In genomic region chr6:31862344-31863235, GRCh38 we compare ENCODE assay signal across 8 cellular contexts. TPM values are rescaled to one million over a fixed set of nuclear protein-coding genes. Genes with fewer than 3 reads are reported as not detected.
DNase-seq lines count a peak whose midpoint lies in the region; ATAC-seq and TF ChIP-seq lines count a peak whose summit lies in the region.

TSS of gene NEU1 (minus strand) at chr6:31862821. CDS start at chr6:31862776, 45 bp downstream.

- H2AFZ ChIP-seq in fibroblast of lung (ENCODE audit: low read length), result peak within 1 kb of the TSS; percentile 95

- H3K4me3 ChIP-seq in RWPE2 (ENCODE audit: severe bottlenecking) (peak within 1 kb of the TSS; percentile 66), fibroblast of lung (replicated peaks in 1 of 4; ENCODE audit: control extremely low read depth in 1 of 4, insufficient read depth in 1 of 4, low read depth in 3 of 4, low read length in 4 of 4) (peak within 1 kb of the TSS; percentile 75 to 94 (median 88))
- peak within 1 kb of the TSS; percentile 97 for H3K4me3 ChIP-seq in naive thymus-derived CD4-positive, alpha-beta T cell (ENCODE audit: low read length)

- peak; percentile 100 for DNase-seq in EH (ENCODE audit: low read depth)
- DNase-seq in H4 (ENCODE audit: low spot score), result peak; percentile 100
- peak; percentile 100 for DNase-seq in LoVo (ENCODE audit: low spot score)
- peak; percentile 100 for DNase-seq in RWPE2 (ENCODE audit: low spot score)
- DNase-seq in activated T-helper 2 cell treated with anti-CD3 and anti-CD28 coated beads, Interferon-gamma antibody, Interleukin-2, Interleukin-4, amounts not matched to agents 10 μg/mL and 5 μg/mL and 100 μg/mL, durations not matched to agents 14 hours and 24 hours and 36 hours (ENCODE audit: low spot score), result peak; percentile 100
- DNase-seq in fibroblast of lung (ENCODE audit: low read depth in 2 of 2), result peak; percentile 100
- peak; percentile 87 to 100 (median 99) for DNase-seq in naive thymus-derived CD4-positive, alpha-beta T cell
- peak; percentile 100 for DNase-seq in stimulated activated naive B cell treated with anti-CD40 and anti-IgM and Interleukin-4, amounts not matched to agents 10 μg/mL and 1 μg/mL and 100 μg/mL, for 72 hours

- peak within 1 kb of the TSS; percentile 76 for H3K9ac ChIP-seq in fibroblast of lung (ENCODE audit: insufficient read depth, low read length)

- H3K27ac Mint-ChIP-seq in activated T-helper 2 cell treated with anti-CD3 and anti-CD28 coated beads, Interferon-gamma antibody, Interleukin-2, Interleukin-4, amounts not matched to agents 10 μg/mL and 5 μg/mL and 100 μg/mL, durations not matched to agents 14 hours and 24 hours and 36 hours, result peak within 1 kb of the TSS; percentile 93
- H3K27ac Mint-ChIP-seq in naive thymus-derived CD4-positive, alpha-beta T cell, result peak within 1 kb of the TSS; percentile 85 to 97 (median 93)
- H3K27ac Mint-ChIP-seq in stimulated activated naive B cell treated with anti-CD40 and anti-IgM and Interleukin-4, amounts not matched to agents 10 μg/mL and 1 μg/mL and 100 μg/mL, for 72 hours, result peak within 1 kb of the TSS; percentile 97

- peaks cover 13% of the 10 kb centered on the region for H3K36me3 Mint-ChIP-seq in activated T-helper 2 cell treated with anti-CD3 and anti-CD28 coated beads, Interferon-gamma antibody, Interleukin-2, Interleukin-4, amounts not matched to agents 10 μg/mL and 5 μg/mL and 100 μg/mL, durations not matched to agents 14 hours and 24 hours and 36 hours (ENCODE audit: low read depth)
- H3K36me3 Mint-ChIP-seq in naive thymus-derived CD4-positive, alpha-beta T cell, result peaks cover 0 to 10% (median 4%) of the 10 kb centered on the region in 5 donors
- peaks cover 20 to 34% of the 10 kb centered on the region in 2 donors for H3K36me3 Mint-ChIP-seq in stimulated activated naive B cell treated with anti-CD40 and anti-IgM and Interleukin-4, amounts not matched to agents 10 μg/mL and 1 μg/mL and 100 μg/mL, for 72 hours

- peaks cover 13% of the 10 kb centered on the region for H3K4me1 Mint-ChIP-seq in activated T-helper 2 cell treated with anti-CD3 and anti-CD28 coated beads, Interferon-gamma antibody, Interleukin-2, Interleukin-4, amounts not matched to agents 10 μg/mL and 5 μg/mL and 100 μg/mL, durations not matched to agents 14 hours and 24 hours and 36 hours (ENCODE audit: low read depth)
- H3K4me1 Mint-ChIP-seq in naive thymus-derived CD4-positive, alpha-beta T cell, result peaks cover 14 to 29% (median 20%) of the 10 kb centered on the region in 7 donors
- H3K4me1 Mint-ChIP-seq in stimulated activated naive B cell treated with anti-CD40 and anti-IgM and Interleukin-4, amounts not matched to agents 10 μg/mL and 1 μg/mL and 100 μg/mL, for 72 hours, result peaks cover 20 to 42% of the 10 kb centered on the region in 2 donors

- peak; percentile 96 for ATAC-seq in RWPE2 (ENCODE audit: low read depth)
- ATAC-seq in naive thymus-derived CD4-positive, alpha-beta T cell, result peak; percentile 97
- peak; percentile 94 to 96 for ATAC-seq in stimulated activated naive B cell treated with anti-CD40 and anti-IgM and Interleukin-4, amounts not matched to agents 10 μg/mL and 1 μg/mL and 100 μg/mL, for 72 hours (replicated peaks)

- H3K4me1 ChIP-seq in RWPE2 (ENCODE audit: insufficient read depth, poor library complexity, severe bottlenecking), result no peaks in the 10 kb centered on the region
- peaks cover 4% of the 10 kb centered on the region for H3K4me1 ChIP-seq in fibroblast of lung (ENCODE audit: control insufficient read depth, extremely low read depth, insufficient read depth, low read length)
- peaks cover 8 to 15% of the 10 kb centered on the region in 2 donors for H3K4me1 ChIP-seq in naive thymus-derived CD4-positive, alpha-beta T cell (ENCODE audit: control insufficient read depth in 2 of 2, insufficient read depth in 2 of 2, low read length in 2 of 2)

- H3K27me3 Mint-ChIP-seq in activated T-helper 2 cell treated with anti-CD3 and anti-CD28 coated beads, Interferon-gamma antibody, Interleukin-2, Interleukin-4, amounts not matched to agents 10 μg/mL and 5 μg/mL and 100 μg/mL, durations not matched to agents 14 hours and 24 hours and 36 hours (ENCODE audit: low read depth), result no peaks in the 10 kb centered on the region
- peaks cover 0 to 2% (median 0%) of the 10 kb centered on the region in 5 donors for H3K27me3 Mint-ChIP-seq in naive thymus-derived CD4-positive, alpha-beta T cell
- no peaks in the 10 kb centered on the region for H3K27me3 Mint-ChIP-seq in stimulated activated naive B cell treated with anti-CD40 and anti-IgM and Interleukin-4, amounts not matched to agents 10 μg/mL and 1 μg/mL and 100 μg/mL, for 72 hours

- H3K36me3 ChIP-seq in RWPE2 (ENCODE audit: low read depth) (0 out of 2 replicates have a peak, but pooled peaks cover 13% of the 10 kb centered on the region), fibroblast of lung (ENCODE audit: control insufficient read depth, insufficient read depth, low read length) (peaks cover 14% of the 10 kb centered on the region)
- peaks cover 0 to 27% (median 2%) of the 10 kb centered on the region in 3 experiments for H3K36me3 ChIP-seq in naive thymus-derived CD4-positive, alpha-beta T cell (ENCODE audit: control insufficient read depth in 2 of 3, insufficient read depth in 3 of 3, low read length in 3 of 3)

- no peaks in the 10 kb centered on the region for H3K9me3 ChIP-seq in RWPE2 (ENCODE audit: severe bottlenecking)
- H3K9me3 ChIP-seq in fibroblast of lung (ENCODE audit: control insufficient read depth, insufficient read depth, low read depth, low read length), result no peaks in the 10 kb centered on the region
- H3K9me3 ChIP-seq in naive thymus-derived CD4-positive, alpha-beta T cell (ENCODE audit: control insufficient read depth in 2 of 3, low read length in 3 of 3), result no peaks in the 10 kb centered on the region

- H3K27me3 ChIP-seq in RWPE2 (ENCODE audit: insufficient read depth, poor library complexity, severe bottlenecking), result no peaks in the 10 kb centered on the region
- H3K27me3 ChIP-seq in fibroblast of lung (ENCODE audit: control insufficient read depth, insufficient read depth, low read length), result no peaks in the 10 kb centered on the region
- H3K27me3 ChIP-seq in naive thymus-derived CD4-positive, alpha-beta T cell (ENCODE audit: control insufficient read depth in 2 of 2, insufficient read depth in 2 of 2, low read length in 2 of 2), result no peaks in the 10 kb centered on the region

- TF ChIP-seq CTCF in RWPE2 (IDR thresholded peaks at IDR 0.05; ENCODE audit: poor library complexity, severe bottlenecking) (no peak), fibroblast of lung (conservative IDR thresholded peaks at IDR 0.05 in 1 of 2, IDR thresholded peaks at IDR 0.05 in 1 of 2; ENCODE audit: low read depth in 1 of 2, low read length in 2 of 2) (no peak)

- POLR2A ChIA-PET in naive thymus-derived CD4-positive, alpha-beta T cell (lab: Charles Lee), result interaction anchor here (0.5 to 2.7 kb wide), 22 partner anchors 23 to 1548 kb away, joined by 3 to 21 read pairs (median 5); partner anchors contain the start of genes ABHD16A, BAG6, CLIC1 and EHMT2

- H4K20me1 ChIP-seq in fibroblast of lung (ENCODE audit: control insufficient read depth, extremely low read depth, insufficient read depth, low read length), result no peaks in the 10 kb centered on the region

- peak within 1 kb of the TSS; percentile 97 for H3K4me3 Mint-ChIP-seq in activated T-helper 2 cell treated with anti-CD3 and anti-CD28 coated beads, Interferon-gamma antibody, Interleukin-2, Interleukin-4, amounts not matched to agents 10 μg/mL and 5 μg/mL and 100 μg/mL, durations not matched to agents 14 hours and 24 hours and 36 hours (ENCODE audit: low read depth)
- peak within 1 kb of the TSS; percentile 87 to 96 (median 93) for H3K4me3 Mint-ChIP-seq in naive thymus-derived CD4-positive, alpha-beta T cell
- H3K4me3 Mint-ChIP-seq in stimulated activated naive B cell treated with anti-CD40 and anti-IgM and Interleukin-4, amounts not matched to agents 10 μg/mL and 1 μg/mL and 100 μg/mL, for 72 hours, result peak within 1 kb of the TSS; percentile 94 to 96

- H3K4me2 ChIP-seq in fibroblast of lung (ENCODE audit: extremely low read depth, insufficient read depth, low read length), result peak within 1 kb of the TSS; percentile 97

- CTCF ChIA-PET in naive thymus-derived CD4-positive, alpha-beta T cell (lab: Charles Lee), result interaction anchor here (1.0 to 1.7 kb wide), 6 partner anchors 26 to 369 kb away, joined by 3 to 7 read pairs (median 4); partner anchors contain the start of gene DDX39B

- peaks cover 6% of the 10 kb centered on the region for H3K79me2 ChIP-seq in fibroblast of lung (ENCODE audit: control insufficient read depth, insufficient read depth, low read length)

- no peaks in the 10 kb centered on the region for H3K9me3 Mint-ChIP-seq in activated T-helper 2 cell treated with anti-CD3 and anti-CD28 coated beads, Interferon-gamma antibody, Interleukin-2, Interleukin-4, amounts not matched to agents 10 μg/mL and 5 μg/mL and 100 μg/mL, durations not matched to agents 14 hours and 24 hours and 36 hours
- peaks cover 0 to 6% (median 0%) of the 10 kb centered on the region in 11 donors for H3K9me3 Mint-ChIP-seq in naive thymus-derived CD4-positive, alpha-beta T cell
- no peaks in the 10 kb centered on the region for H3K9me3 Mint-ChIP-seq in stimulated activated naive B cell treated with anti-CD40 and anti-IgM and Interleukin-4, amounts not matched to agents 10 μg/mL and 1 μg/mL and 100 μg/mL, for 72 hours

- H3K27ac ChIP-seq in RWPE2 (ENCODE audit: poor library complexity, severe bottlenecking) (peak within 1 kb of the TSS; percentile 60), fibroblast of lung (ENCODE audit: insufficient read depth, low read length) (peak within 1 kb of the TSS; percentile 85)
- H3K27ac ChIP-seq in naive thymus-derived CD4-positive, alpha-beta T cell (ENCODE audit: low read depth, low read length), result peak within 1 kb of the TSS; percentile 86

- intact Hi-C loops in activated T-helper 2 cell treated with anti-CD3 and anti-CD28 coated beads, Interferon-gamma antibody, Interleukin-2, Interleukin-4, amounts not matched to agents 10 μg/mL and 5 μg/mL and 100 μg/mL, durations not matched to agents 14 hours and 24 hours and 36 hours (cut with micrococcal nuclease), result loop anchor here (1.0 to 5.0 kb wide), 5 partner anchors 28 to 242 kb away; partner anchors contain the start of genes EHMT2 and PRRC2A
- intact Hi-C loops in naive thymus-derived CD4-positive, alpha-beta T cell (cut with micrococcal nuclease), result loop anchor here (1.0 to 10.0 kb wide), 16 partner anchors 28 to 705 kb away; partner anchors contain the start of genes BAG6 (in 2 of the 2), EHMT2 (in 2 of the 2), ABHD16A (in 1 of the 2) and CCHCR1 (in 1 of the 2)

RNA-seq across cellular contexts. Expression of gene NEU1, which starts in this region (rescaled TPM):
- 91.5 and 101 TPM in 2 replicates for total RNA-seq in H4 (2014; rRNA removed; shearing (Covaris generic))
- total RNA-seq in activated T-helper 2 cell treated with anti-CD3 and anti-CD28 coated beads, Interferon-gamma antibody, Interleukin-2, Interleukin-4, amounts not matched to agents 10 μg/mL and 5 μg/mL and 100 μg/mL, durations not matched to agents 14 hours and 24 hours and 36 hours, result 21.3 and 21.6 TPM in 2 replicates
- 100 and 109 TPM in 2 replicates for total RNA-seq in fibroblast of lung
- 51.2 and 66.4 TPM in 2 replicates for polyA plus RNA-seq in fibroblast of lung
- 38.4 and 54.0 TPM in 2 replicates for polyA plus RNA-seq in fibroblast of lung (2012)
- polyA minus RNA-seq in fibroblast of lung (ENCODE audit: low replicate concordance), result 57.9 and 92.3 TPM in 2 replicates
- total RNA-seq in naive thymus-derived CD4-positive, alpha-beta T cell, result 10 to 100 TPM; 18.6 to 35.0 (median 20.1) TPM
- polyA plus RNA-seq in naive thymus-derived CD4-positive, alpha-beta T cell, result 10 to 100 TPM; 13.6 to 19.9 TPM

Comparison
In these comparisons a context has a peak if more than half of its experiments do, and no peak if none do; other contexts are left out.
1. Peak in every context shown above with its lines: DNase-seq, ATAC-seq, H3K4me3 ChIP-seq and H3K27ac ChIP-seq.